1 cellular context compared by ENCODE assay signal in genomic region chr14:55071870-55072640, GRCh38.
TF ChIP-seq lines count a peak whose summit lies in the region.

No MANE protein-coding gene starts in this region.

TF ChIP-seq in GM12878, 131 proteins besides CTCF, POLR2A, EP300 and RAD21 (continues in another document):
- TF ChIP-seq CBFB (IDR thresholded peaks at IDR 0.05; ENCODE audit: low read depth) (0 out of 2 replicates have a peak, but pooled peaks have one; percentile 19), MAX (IDR thresholded peaks at IDR 0.05; ENCODE audit: low read depth, low read length) (no peak), ZNF687 (IDR thresholded peaks at IDR 0.05) (peak; percentile 88), KDM1A (IDR thresholded peaks at IDR 0.05; ENCODE audit: borderline replicate concordance) (no peak), JUNB (IDR thresholded peaks at IDR 0.05) (peak; percentile 40; the same call in 1 of the 2 replicates), CHD2 (IDR thresholded peaks at IDR 0.05; ENCODE audit: borderline replicate concordance, low read depth, low read length) (no peak), CREB1 (IDR thresholded peaks at IDR 0.05; ENCODE audit: low read depth) (peak; percentile 46; the same call in 1 of the 2 replicates), SUPT20H (IDR thresholded peaks at IDR 0.05; ENCODE audit: borderline replicate concordance, control insufficient read depth, low read depth, low read length) (no peak), BMI1 (IDR thresholded peaks at IDR 0.05; ENCODE audit: borderline replicate concordance) (peak; percentile 79), RUNX3 (IDR thresholded peaks at IDR 0.05; ENCODE audit: low read length) (peak; percentile 52), TARDBP (IDR thresholded peaks at IDR 0.05; ENCODE audit: borderline replicate concordance) (no peak), DPF2 (IDR thresholded peaks at IDR 0.05) (peak; percentile 66; the same call in 1 of the 2 replicates), TAF1 (IDR thresholded peaks at IDR 0.05; ENCODE audit: borderline replicate concordance, low read depth, low read length) (peak; percentile 12; the same call in 1 of the 2 replicates), TBL1XR1 (IDR thresholded peaks at IDR 0.05; ENCODE audit: low read depth, low read length) (0 out of 2 replicates have a peak, but pooled peaks have one; percentile 12), ZNF24 (IDR thresholded peaks at IDR 0.05) (0 out of 2 replicates have a peak, but pooled peaks have one; percentile 25), RELA (IDR thresholded peaks at IDR 0.05; ENCODE audit: borderline replicate concordance, partially characterized antibody) (peak; percentile 65), HDGF (IDR thresholded peaks at IDR 0.05) (peak; percentile 56; the same call in 1 of the 2 replicates), MTA2 (IDR thresholded peaks at IDR 0.05; ENCODE audit: low read depth) (peak; percentile 85), POLR2AphosphoS5 (IDR thresholded peaks at IDR 0.05; ENCODE audit: low read length) (peak; percentile 81), CBX3 (IDR thresholded peaks at IDR 0.05; ENCODE audit: borderline replicate concordance, low read depth) (no peak), LARP7 (IDR thresholded peaks at IDR 0.05) (no peak), JUND (IDR thresholded peaks at IDR 0.05; ENCODE audit: low read depth, low read length) (no peak), TCF12 (IDR thresholded peaks at IDR 0.05; ENCODE audit: low read depth, low read length) (no peak), MYC (IDR thresholded peaks at IDR 0.05; ENCODE audit: insufficient read depth, insufficient read length, insufficient replicate concordance, low read length, severe bottlenecking) (no peak), PAX8 (IDR thresholded peaks at IDR 0.05) (peak; percentile 94), GATAD2B (conservative IDR thresholded peaks at IDR 0.05; ENCODE audit: low read depth) (0 out of 2 replicates have a peak, but pooled peaks have one; percentile 27), POLR2AphosphoS2 (IDR thresholded peaks at IDR 0.05; ENCODE audit: low read depth, low read length) (0 out of 2 replicates have a peak, but pooled peaks have one; percentile 36), NFIC (IDR thresholded peaks at IDR 0.05; ENCODE audit: low read depth, low read length) (peak; percentile 25; the same call in 1 of the 2 replicates)
- TF ChIP-seq, protein P1, sequence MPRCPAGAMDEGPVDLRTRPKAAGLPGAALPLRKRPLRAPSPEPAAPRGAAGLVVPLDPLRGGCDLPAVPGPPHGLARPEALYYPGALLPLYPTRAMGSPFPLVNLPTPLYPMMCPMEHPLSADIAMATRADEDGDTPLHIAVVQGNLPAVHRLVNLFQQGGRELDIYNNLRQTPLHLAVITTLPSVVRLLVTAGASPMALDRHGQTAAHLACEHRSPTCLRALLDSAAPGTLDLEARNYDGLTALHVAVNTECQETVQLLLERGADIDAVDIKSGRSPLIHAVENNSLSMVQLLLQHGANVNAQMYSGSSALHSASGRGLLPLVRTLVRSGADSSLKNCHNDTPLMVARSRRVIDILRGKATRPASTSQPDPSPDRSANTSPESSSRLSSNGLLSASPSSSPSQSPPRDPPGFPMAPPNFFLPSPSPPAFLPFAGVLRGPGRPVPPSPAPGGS (IDR thresholded peaks at IDR 0.05; ENCODE audit: borderline replicate concordance, insufficient read depth, low read depth, low read length, poor library complexity, severe bottlenecking) = no peak
- TF ChIP-seq, protein P2, sequence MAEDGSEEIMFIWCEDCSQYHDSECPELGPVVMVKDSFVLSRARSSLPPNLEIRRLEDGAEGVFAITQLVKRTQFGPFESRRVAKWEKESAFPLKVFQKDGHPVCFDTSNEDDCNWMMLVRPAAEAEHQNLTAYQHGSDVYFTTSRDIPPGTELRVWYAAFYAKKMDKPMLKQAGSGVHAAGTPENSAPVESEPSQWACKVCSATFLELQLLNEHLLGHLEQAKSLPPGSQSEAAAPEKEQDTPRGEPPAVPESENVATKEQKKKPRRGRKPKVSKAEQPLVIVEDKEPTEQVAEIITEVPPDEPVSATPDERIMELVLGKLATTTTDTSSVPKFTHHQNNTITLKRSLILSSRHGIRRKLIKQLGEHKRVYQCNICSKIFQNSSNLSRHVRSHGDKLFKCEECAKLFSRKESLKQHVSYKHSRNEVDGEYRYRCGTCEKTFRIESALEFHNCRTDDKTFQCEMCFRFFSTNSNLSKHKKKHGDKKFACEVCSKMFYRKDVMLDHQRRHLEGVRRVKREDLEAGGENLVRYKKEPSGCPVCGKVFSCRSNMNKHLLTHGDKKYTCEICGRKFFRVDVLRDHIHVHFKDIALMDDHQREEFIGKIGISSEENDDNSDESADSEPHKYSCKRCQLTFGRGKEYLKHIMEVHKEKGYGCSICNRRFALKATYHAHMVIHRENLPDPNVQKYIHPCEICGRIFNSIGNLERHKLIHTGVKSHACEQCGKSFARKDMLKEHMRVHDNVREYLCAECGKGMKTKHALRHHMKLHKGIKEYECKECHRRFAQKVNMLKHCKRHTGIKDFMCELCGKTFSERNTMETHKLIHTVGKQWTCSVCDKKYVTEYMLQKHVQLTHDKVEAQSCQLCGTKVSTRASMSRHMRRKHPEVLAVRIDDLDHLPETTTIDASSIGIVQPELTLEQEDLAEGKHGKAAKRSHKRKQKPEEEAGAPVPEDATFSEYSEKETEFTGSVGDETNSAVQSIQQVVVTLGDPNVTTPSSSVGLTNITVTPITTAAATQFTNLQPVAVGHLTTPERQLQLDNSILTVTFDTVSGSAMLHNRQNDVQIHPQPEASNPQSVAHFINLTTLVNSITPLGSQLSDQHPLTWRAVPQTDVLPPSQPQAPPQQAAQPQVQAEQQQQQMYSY (CRISPR knock-in tag; IDR thresholded peaks at IDR 0.05) = 0 out of 2 replicates have a peak, but pooled peaks have one; percentile 31
- TF ChIP-seq, protein P3, sequence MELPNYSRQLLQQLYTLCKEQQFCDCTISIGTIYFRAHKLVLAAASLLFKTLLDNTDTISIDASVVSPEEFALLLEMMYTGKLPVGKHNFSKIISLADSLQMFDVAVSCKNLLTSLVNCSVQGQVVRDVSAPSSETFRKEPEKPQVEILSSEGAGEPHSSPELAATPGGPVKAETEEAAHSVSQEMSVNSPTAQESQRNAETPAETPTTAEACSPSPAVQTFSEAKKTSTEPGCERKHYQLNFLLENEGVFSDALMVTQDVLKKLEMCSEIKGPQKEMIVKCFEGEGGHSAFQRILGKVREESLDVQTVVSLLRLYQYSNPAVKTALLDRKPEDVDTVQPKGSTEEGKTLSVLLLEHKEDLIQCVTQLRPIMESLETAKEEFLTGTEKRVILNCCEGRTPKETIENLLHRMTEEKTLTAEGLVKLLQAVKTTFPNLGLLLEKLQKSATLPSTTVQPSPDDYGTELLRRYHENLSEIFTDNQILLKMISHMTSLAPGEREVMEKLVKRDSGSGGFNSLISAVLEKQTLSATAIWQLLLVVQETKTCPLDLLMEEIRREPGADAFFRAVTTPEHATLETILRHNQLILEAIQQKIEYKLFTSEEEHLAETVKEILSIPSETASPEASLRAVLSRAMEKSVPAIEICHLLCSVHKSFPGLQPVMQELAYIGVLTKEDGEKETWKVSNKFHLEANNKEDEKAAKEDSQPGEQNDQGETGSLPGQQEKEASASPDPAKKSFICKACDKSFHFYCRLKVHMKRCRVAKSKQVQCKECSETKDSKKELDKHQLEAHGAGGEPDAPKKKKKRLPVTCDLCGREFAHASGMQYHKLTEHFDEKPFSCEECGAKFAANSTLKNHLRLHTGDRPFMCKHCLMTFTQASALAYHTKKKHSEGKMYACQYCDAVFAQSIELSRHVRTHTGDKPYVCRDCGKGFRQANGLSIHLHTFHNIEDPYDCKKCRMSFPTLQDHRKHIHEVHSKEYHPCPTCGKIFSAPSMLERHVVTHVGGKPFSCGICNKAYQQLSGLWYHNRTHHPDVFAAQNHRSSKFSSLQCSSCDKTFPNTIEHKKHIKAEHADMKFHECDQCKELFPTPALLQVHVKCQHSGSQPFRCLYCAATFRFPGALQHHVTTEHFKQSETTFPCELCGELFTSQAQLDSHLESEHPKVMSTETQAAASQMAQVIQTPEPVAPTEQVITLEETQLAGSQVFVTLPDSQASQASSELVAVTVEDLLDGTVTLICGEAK (IDR thresholded peaks at IDR 0.05; ENCODE audit: borderline replicate concordance) = peak; percentile 11; the same call in 1 of the 2 replicates
- TF ChIP-seq, protein P4, sequence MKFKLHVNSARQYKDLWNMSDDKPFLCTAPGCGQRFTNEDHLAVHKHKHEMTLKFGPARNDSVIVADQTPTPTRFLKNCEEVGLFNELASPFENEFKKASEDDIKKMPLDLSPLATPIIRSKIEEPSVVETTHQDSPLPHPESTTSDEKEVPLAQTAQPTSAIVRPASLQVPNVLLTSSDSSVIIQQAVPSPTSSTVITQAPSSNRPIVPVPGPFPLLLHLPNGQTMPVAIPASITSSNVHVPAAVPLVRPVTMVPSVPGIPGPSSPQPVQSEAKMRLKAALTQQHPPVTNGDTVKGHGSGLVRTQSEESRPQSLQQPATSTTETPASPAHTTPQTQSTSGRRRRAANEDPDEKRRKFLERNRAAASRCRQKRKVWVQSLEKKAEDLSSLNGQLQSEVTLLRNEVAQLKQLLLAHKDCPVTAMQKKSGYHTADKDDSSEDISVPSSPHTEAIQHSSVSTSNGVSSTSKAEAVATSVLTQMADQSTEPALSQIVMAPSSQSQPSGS (IDR thresholded peaks at IDR 0.05; ENCODE audit: low read length) = peak; percentile 18; the same call in 1 of the 2 replicates
- TF ChIP-seq, protein P5, sequence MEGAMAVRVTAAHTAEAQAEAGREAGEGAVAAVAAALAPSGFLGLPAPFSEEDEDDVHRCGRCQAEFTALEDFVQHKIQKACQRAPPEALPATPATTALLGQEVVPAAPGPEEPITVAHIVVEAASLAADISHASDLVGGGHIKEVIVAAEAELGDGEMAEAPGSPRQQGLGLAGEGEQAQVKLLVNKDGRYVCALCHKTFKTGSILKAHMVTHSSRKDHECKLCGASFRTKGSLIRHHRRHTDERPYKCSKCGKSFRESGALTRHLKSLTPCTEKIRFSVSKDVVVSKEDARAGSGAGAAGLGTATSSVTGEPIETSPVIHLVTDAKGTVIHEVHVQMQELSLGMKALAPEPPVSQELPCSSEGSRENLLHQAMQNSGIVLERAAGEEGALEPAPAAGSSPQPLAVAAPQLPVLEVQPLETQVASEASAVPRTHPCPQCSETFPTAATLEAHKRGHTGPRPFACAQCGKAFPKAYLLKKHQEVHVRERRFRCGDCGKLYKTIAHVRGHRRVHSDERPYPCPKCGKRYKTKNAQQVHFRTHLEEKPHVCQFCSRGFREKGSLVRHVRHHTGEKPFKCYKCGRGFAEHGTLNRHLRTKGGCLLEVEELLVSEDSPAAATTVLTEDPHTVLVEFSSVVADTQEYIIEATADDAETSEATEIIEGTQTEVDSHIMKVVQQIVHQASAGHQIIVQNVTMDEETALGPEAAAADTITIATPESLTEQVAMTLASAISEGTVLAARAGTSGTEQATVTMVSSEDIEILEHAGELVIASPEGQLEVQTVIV (IDR thresholded peaks at IDR 0.05; ENCODE audit: borderline replicate concordance, partially characterized antibody) = no peak
- TF ChIP-seq, protein P6, sequence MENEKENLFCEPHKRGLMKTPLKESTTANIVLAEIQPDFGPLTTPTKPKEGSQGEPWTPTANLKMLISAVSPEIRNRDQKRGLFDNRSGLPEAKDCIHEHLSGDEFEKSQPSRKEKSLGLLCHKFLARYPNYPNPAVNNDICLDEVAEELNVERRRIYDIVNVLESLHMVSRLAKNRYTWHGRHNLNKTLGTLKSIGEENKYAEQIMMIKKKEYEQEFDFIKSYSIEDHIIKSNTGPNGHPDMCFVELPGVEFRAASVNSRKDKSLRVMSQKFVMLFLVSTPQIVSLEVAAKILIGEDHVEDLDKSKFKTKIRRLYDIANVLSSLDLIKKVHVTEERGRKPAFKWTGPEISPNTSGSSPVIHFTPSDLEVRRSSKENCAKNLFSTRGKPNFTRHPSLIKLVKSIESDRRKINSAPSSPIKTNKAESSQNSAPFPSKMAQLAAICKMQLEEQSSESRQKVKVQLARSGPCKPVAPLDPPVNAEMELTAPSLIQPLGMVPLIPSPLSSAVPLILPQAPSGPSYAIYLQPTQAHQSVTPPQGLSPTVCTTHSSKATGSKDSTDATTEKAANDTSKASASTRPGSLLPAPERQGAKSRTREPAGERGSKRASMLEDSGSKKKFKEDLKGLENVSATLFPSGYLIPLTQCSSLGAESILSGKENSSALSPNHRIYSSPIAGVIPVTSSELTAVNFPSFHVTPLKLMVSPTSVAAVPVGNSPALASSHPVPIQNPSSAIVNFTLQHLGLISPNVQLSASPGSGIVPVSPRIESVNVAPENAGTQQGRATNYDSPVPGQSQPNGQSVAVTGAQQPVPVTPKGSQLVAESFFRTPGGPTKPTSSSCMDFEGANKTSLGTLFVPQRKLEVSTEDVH (IDR thresholded peaks at IDR 0.05; ENCODE audit: low read depth, partially characterized antibody) = peak; percentile 46
